Comparison of ENCODE assay signal across 22 cellular contexts in genomic region chr18:27109403-27109802, GRCh38.
"Had no signal": no experiment of that assay in that cellular context is flagged by ENCODE, and none has a peak within 500 bp of the region (broad histone marks: within the 10 kb centered on the region; RNA-seq: fewer than 3 reads in every experiment).

No MANE protein-coding gene starts in this region.

- ATAC-seq: activated naive CD4-positive, alpha-beta T cell treated with anti-CD3 and anti-CD28 coated beads, Interleukin-2, amount 50 U/mL, for 72 hours; left colon; sciatic nerve; stimulated activated naive CD8-positive, alpha-beta T cell treated with anti-CD3 and anti-CD28 coated beads, Interleukin-15, amount 100 ng/mL, for 72 hours had no signal

- DNase-seq: activated CD4-positive, alpha-beta memory T cell treated with anti-CD3 and anti-CD28 coated beads for 36 hours; activated CD4-positive, alpha-beta T cell treated with anti-CD3 and anti-CD28 coated beads for 4 hours; activated gamma-delta T cell treated with Interleukin-2 at 50 U/mL for 16 hours; activated T-cell treated with anti-CD3 and anti-CD28 coated beads for 4 hours; adrenal gland; dermis blood vessel endothelial cell; effector memory CD4-positive, alpha-beta T cell; esophagus squamous epithelium; islet precursor cell; left colon; mammary epithelial cell; midbrain; stimulated activated CD4-positive, alpha-beta T cell treated with anti-CD3 and anti-CD28 coated beads, Interleukin-4, amount 100 ng/mL, for 1 hour; stimulated activated naive CD8-positive, alpha-beta T cell treated with anti-CD3 and anti-CD28 coated beads, Interleukin-15, amount 100 ng/mL, for 72 hours; transverse colon had no signal

- H3K27ac Mint-ChIP-seq: activated CD4-positive, alpha-beta memory T cell treated with anti-CD3 and anti-CD28 coated beads for 36 hours; activated naive CD4-positive, alpha-beta T cell treated with anti-CD3 and anti-CD28 coated beads, Interleukin-2, amount 50 U/mL, for 72 hours; activated T-helper 1 cell treated with anti-CD3 and anti-CD28 coated beads, Interleukin-12 subunit alpha, Interleukin-12 subunit beta, Interleukin-2, Interleukin-4 antibody, amounts not matched to agents 30 ng/mL and 10 ng/mL and 1 ng/mL, durations not matched to agents 14 hours and 24 hours and 36 hours; nephron; stimulated activated naive CD8-positive, alpha-beta T cell treated with anti-CD3 and anti-CD28 coated beads, Interleukin-15, amount 100 ng/mL, for 72 hours; T-helper 2 cell treated with Interferon-gamma antibody and Interleukin-4, amounts not matched to agents 5 μg/mL and 100 μg/mL, for 36 hours had no signal

- H3K4me1 Mint-ChIP-seq: nephron; stimulated activated naive CD8-positive, alpha-beta T cell treated with anti-CD3 and anti-CD28 coated beads, Interleukin-15, amount 100 ng/mL, for 72 hours had no signal

- H3K4me3 Mint-ChIP-seq: activated CD4-positive, alpha-beta memory T cell treated with anti-CD3 and anti-CD28 coated beads for 36 hours; activated T-helper 1 cell treated with anti-CD3 and anti-CD28 coated beads, Interleukin-12 subunit alpha, Interleukin-12 subunit beta, Interleukin-2, Interleukin-4 antibody, amounts not matched to agents 30 ng/mL and 10 ng/mL and 1 ng/mL, durations not matched to agents 14 hours and 24 hours and 36 hours; nephron; stimulated activated naive CD8-positive, alpha-beta T cell treated with anti-CD3 and anti-CD28 coated beads, Interleukin-15, amount 100 ng/mL, for 72 hours; T-helper 2 cell treated with Interferon-gamma antibody and Interleukin-4, amounts not matched to agents 5 μg/mL and 100 μg/mL, for 36 hours had no signal

- H3K27me3 Mint-ChIP-seq: activated CD4-positive, alpha-beta memory T cell treated with anti-CD3 and anti-CD28 coated beads for 36 hours; stimulated activated naive CD8-positive, alpha-beta T cell treated with anti-CD3 and anti-CD28 coated beads, Interleukin-15, amount 100 ng/mL, for 72 hours had no signal

- H3K36me3 Mint-ChIP-seq: activated CD4-positive, alpha-beta memory T cell treated with anti-CD3 and anti-CD28 coated beads for 36 hours had no signal

- FAIRE-seq: endothelial cell of umbilical vein, TTC549 had no signal
